ENCODE assay signal across 16 cellular contexts in the genomic region with DNA sequence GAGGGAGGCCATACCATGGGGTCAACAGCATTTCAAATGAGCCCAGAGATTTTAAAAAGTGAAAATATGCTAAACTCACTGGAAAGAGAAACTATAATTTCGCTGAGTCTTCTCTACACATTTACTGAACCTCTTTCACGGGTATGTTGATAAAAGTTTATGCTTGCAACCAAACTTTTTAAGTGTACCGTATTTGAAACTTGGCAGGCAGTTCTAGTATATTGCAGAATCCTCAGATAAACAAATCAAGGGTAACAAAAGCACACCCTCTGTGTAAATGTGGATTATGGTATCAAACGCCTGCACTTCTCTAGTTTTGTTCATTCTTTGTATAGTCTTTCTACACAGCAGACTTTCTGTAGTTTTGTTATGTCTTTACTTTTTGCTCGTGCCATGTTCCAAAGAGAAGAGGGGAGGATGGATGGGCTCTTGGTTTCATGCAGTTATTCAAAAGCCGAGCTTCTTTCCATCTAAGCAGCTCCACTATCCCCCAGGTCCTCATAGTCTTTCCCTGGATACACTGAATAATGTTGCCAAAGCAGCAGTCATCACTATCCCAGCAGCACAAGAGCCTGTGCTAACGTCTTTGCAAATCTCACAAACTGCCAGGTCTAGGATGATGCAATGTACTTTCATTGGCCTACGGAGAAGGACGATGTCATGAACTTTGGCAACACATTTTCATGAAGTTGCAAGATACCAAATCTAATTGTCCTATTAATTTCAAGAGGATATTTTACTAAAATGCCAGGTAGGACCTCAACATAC.
A peak's percentile ranks its signal among the peaks of the same experiment; 100 is the strongest.
DNase-seq lines count a peak whose midpoint lies in the region; ATAC-seq and TF ChIP-seq lines count a peak whose summit lies in the region.
"Had no signal": no experiment of that assay in that cellular context is flagged by ENCODE, and none has a peak within 500 bp of the region (broad histone marks: within the 10 kb centered on the region; RNA-seq: fewer than 3 reads in every experiment).

No MANE protein-coding gene starts in this region.

- H2BK15ac ChIP-seq in mesendoderm (replicated peaks; ENCODE audit: low read depth), result no peak overlapping the region

- H3K4me3 ChIP-seq in fibroblast of pulmonary artery (replicated peaks; ENCODE audit: low read depth, low read length) (no peak overlapping the region), mesendoderm (ENCODE audit: low read length) (no peak overlapping the region), MM.1S (ENCODE audit: low read length) (no peak overlapping the region), hepatocyte (no peak overlapping the region)
- H3K4me3 ChIP-seq: A549, uterus had no signal

- no peak overlapping the region for H3K4me3 Mint-ChIP-seq in activated T-helper 1 cell treated with anti-CD3 and anti-CD28 coated beads, Interleukin-12 subunit alpha, Interleukin-12 subunit beta, Interleukin-2, Interleukin-4 antibody, amounts not matched to agents 30 ng/mL and 10 ng/mL and 1 ng/mL, durations not matched to agents 14 hours and 24 hours and 36 hours
- H3K4me3 Mint-ChIP-seq: brain; CD8-positive, alpha-beta memory T cell; stimulated activated memory B cell treated with anti-CD40 and anti-IgM and Interleukin-4, amounts not matched to agents 10 μg/mL and 1 μg/mL and 100 μg/mL, for 72 hours had no signal

- H3K36me3 Mint-ChIP-seq in activated T-helper 1 cell treated with anti-CD3 and anti-CD28 coated beads, Interleukin-12 subunit alpha, Interleukin-12 subunit beta, Interleukin-2, Interleukin-4 antibody, amounts not matched to agents 30 ng/mL and 10 ng/mL and 1 ng/mL, durations not matched to agents 14 hours and 24 hours and 36 hours (ENCODE audit: low read depth), result no peaks in the 10 kb centered on the region
- H3K36me3 Mint-ChIP-seq: stimulated activated memory B cell treated with anti-CD40 and anti-IgM and Interleukin-4, amounts not matched to agents 10 μg/mL and 1 μg/mL and 100 μg/mL, for 72 hours had no signal

- no CpG with 5 or more reads among the region's 9 CpGs for WGBS in mesendoderm (ENCODE audit: extremely low coverage, insufficient coverage, low lambda C conversion rate)
- WGBS in hepatocyte (ENCODE audit: low lambda C conversion rate, missing lambda C conversion rate), result 71% methylated on average over 9 of the region's 9 CpGs

- H3K27me3 ChIP-seq in mesendoderm (ENCODE audit: insufficient read depth, low read length, poor library complexity) (no peaks in the 10 kb centered on the region), MM.1S (replicated peaks; ENCODE audit: insufficient read depth, low read length) (no peaks in the 10 kb centered on the region), hepatocyte (no peaks in the 10 kb centered on the region)
- H3K27me3 ChIP-seq: uterus had no signal

- H3K27ac ChIP-seq in mesendoderm (ENCODE audit: low read depth, low read length) (no peak overlapping the region), MM.1S (ENCODE audit: low read length) (no peak overlapping the region), hepatocyte (no peak overlapping the region)
- H3K27ac ChIP-seq: A549, uterus, WERI-Rb-1 had no signal

- H3K4me1 Mint-ChIP-seq in activated T-helper 1 cell treated with anti-CD3 and anti-CD28 coated beads, Interleukin-12 subunit alpha, Interleukin-12 subunit beta, Interleukin-2, Interleukin-4 antibody, amounts not matched to agents 30 ng/mL and 10 ng/mL and 1 ng/mL, durations not matched to agents 14 hours and 24 hours and 36 hours (ENCODE audit: low read depth), result peaks cover 5% of the 10 kb centered on the region
- H3K4me1 Mint-ChIP-seq: stimulated activated memory B cell treated with anti-CD40 and anti-IgM and Interleukin-4, amounts not matched to agents 10 μg/mL and 1 μg/mL and 100 μg/mL, for 72 hours had no signal

- no peak overlapping the region for H3K27ac Mint-ChIP-seq in activated T-helper 1 cell treated with anti-CD3 and anti-CD28 coated beads, Interleukin-12 subunit alpha, Interleukin-12 subunit beta, Interleukin-2, Interleukin-4 antibody, amounts not matched to agents 30 ng/mL and 10 ng/mL and 1 ng/mL, durations not matched to agents 14 hours and 24 hours and 36 hours
- H3K27ac Mint-ChIP-seq: CD8-positive, alpha-beta memory T cell; stimulated activated memory B cell treated with anti-CD40 and anti-IgM and Interleukin-4, amounts not matched to agents 10 μg/mL and 1 μg/mL and 100 μg/mL, for 72 hours had no signal

- H2AFZ ChIP-seq in MM.1S (ENCODE audit: low read length), result no peak overlapping the region
- H2AFZ ChIP-seq in hepatocyte, result no peak overlapping the region

- DNase-seq in Right ventricle myocardium superior, result no peak
- no peak for DNase-seq in cardiac septum (ENCODE audit: low spot score)
- peak; percentile 11 for DNase-seq in fibroblast of pulmonary artery (ENCODE audit: low read depth)
- DNase-seq in mesendoderm, result peak; percentile 73
- DNase-seq in posterior vena cava (ENCODE audit: low spot score), result no peak
- no peak for DNase-seq in activated T-helper 1 cell treated with anti-CD3 and anti-CD28 coated beads, Interleukin-12 subunit alpha, Interleukin-12 subunit beta, Interleukin-2, Interleukin-4 antibody, amounts not matched to agents 30 ng/mL and 10 ng/mL and 1 ng/mL, durations not matched to agents 14 hours and 24 hours and 36 hours (ENCODE audit: low spot score)
- DNase-seq in MM.1S, result no peak
- no peak for DNase-seq in hepatocyte (ENCODE audit: low spot score)
- DNase-seq: activated gamma-delta T cell; CD8-positive, alpha-beta memory T cell; islet precursor cell; WERI-Rb-1 had no signal

- no peaks in the 10 kb centered on the region for H4K20me1 ChIP-seq in MM.1S (ENCODE audit: insufficient read depth, low read length)
- H4K20me1 ChIP-seq in hepatocyte (ENCODE audit: insufficient read depth, poor library complexity, severe bottlenecking), result no peaks in the 10 kb centered on the region

- no peaks in the 10 kb centered on the region; the same call in 1 of the 2 replicates for H3F3A ChIP-seq in MM.1S (ENCODE audit: insufficient read depth, low read length)

- intact Hi-C loops in Right ventricle myocardium superior (cut with DNase I), result no loop called here
- intact Hi-C loops in cardiac septum (cut with DNase I), result no loop called here
- intact Hi-C loops in posterior vena cava (cut with DNase I), result loop anchor here in 1 of 2 donors (10.0 kb wide), 1 partner anchor 427 kb away; a partner anchor contains a TSS
- intact Hi-C loops in activated T-helper 1 cell treated with anti-CD3 and anti-CD28 coated beads, Interleukin-12 subunit alpha, Interleukin-12 subunit beta, Interleukin-2, Interleukin-4 antibody, amounts not matched to agents 30 ng/mL and 10 ng/mL and 1 ng/mL, durations not matched to agents 14 hours and 24 hours and 36 hours (cut with micrococcal nuclease), result no loop called here

- no peaks in the 10 kb centered on the region for H3K9me3 ChIP-seq in MM.1S (replicated peaks; ENCODE audit: insufficient read depth, low read length)
- H3K9me3 ChIP-seq in hepatocyte (ENCODE audit: low read depth), result no peaks in the 10 kb centered on the region
- H3K9me3 ChIP-seq: A549, uterus had no signal

- peak overlapping the region; percentile 71 for H3K4ac ChIP-seq in mesendoderm (ENCODE audit: low read depth, low read length)

- H2AK5ac ChIP-seq in mesendoderm (ENCODE audit: low read length), result no peak overlapping the region

- peak; percentile 95 for ATAC-seq in Right ventricle myocardium superior (ENCODE audit: poor library complexity)
- ATAC-seq: A549; stimulated activated memory B cell treated with anti-CD40 and anti-IgM and Interleukin-4, amounts not matched to agents 10 μg/mL and 1 μg/mL and 100 μg/mL, for 72 hours had no signal

- no peak overlapping the region for H3K56ac ChIP-seq in mesendoderm (ENCODE audit: low read length)

- H3K36me3 ChIP-seq in mesendoderm (ENCODE audit: control insufficient read depth, insufficient read depth, low read length) (no peaks in the 10 kb centered on the region), MM.1S (replicated peaks; ENCODE audit: insufficient read depth, low read length) (no peaks in the 10 kb centered on the region), hepatocyte (replicated peaks; ENCODE audit: insufficient read depth, low read depth) (no peaks in the 10 kb centered on the region)
- H3K36me3 ChIP-seq: uterus, WERI-Rb-1 had no signal

- H2BK5ac ChIP-seq in mesendoderm (ENCODE audit: low read length), result no peak overlapping the region

- H3K79me2 ChIP-seq in mesendoderm (ENCODE audit: control insufficient read depth, insufficient read depth, low read length) (no peaks in the 10 kb centered on the region), MM.1S (ENCODE audit: low read length) (no peaks in the 10 kb centered on the region), hepatocyte (no peaks in the 10 kb centered on the region)

- no peak overlapping the region for H3K23ac ChIP-seq in mesendoderm (ENCODE audit: low read length)

- H2BK120ac ChIP-seq in mesendoderm (ENCODE audit: low read depth, low read length), result no peak overlapping the region

- no peaks in the 10 kb centered on the region for H3K9me2 ChIP-seq in MM.1S (replicated peaks; ENCODE audit: insufficient read depth, low read length)
- H3K9me2 ChIP-seq in hepatocyte (replicated peaks; ENCODE audit: insufficient read depth), result no peaks in the 10 kb centered on the region

- H3K18ac ChIP-seq in mesendoderm (ENCODE audit: low read length), result no peak overlapping the region

- H4K8ac ChIP-seq in mesendoderm (ENCODE audit: low read depth, low read length), result no peak overlapping the region

- H3K4me2 ChIP-seq in mesendoderm (ENCODE audit: low read length), result no peak overlapping the region
- H3K4me2 ChIP-seq in MM.1S (ENCODE audit: low read depth, low read length), result no peak overlapping the region
- no peak overlapping the region for H3K4me2 ChIP-seq in hepatocyte
- H3K4me2 ChIP-seq: A549 had no signal

- no peaks in the 10 kb centered on the region for H3K79me1 ChIP-seq in mesendoderm (ENCODE audit: low read length)

- H3K4me1 ChIP-seq in mesendoderm (ENCODE audit: control insufficient read depth, low read depth, low read length) (no peaks in the 10 kb centered on the region), MM.1S (ENCODE audit: low read length) (peaks cover 18% of the 10 kb centered on the region), hepatocyte (ENCODE audit: insufficient read depth) (no peaks in the 10 kb centered on the region)
- H3K4me1 ChIP-seq: A549, uterus had no signal

- no peaks in the 10 kb centered on the region for H3K9me3 Mint-ChIP-seq in activated T-helper 1 cell treated with anti-CD3 and anti-CD28 coated beads, Interleukin-12 subunit alpha, Interleukin-12 subunit beta, Interleukin-2, Interleukin-4 antibody, amounts not matched to agents 30 ng/mL and 10 ng/mL and 1 ng/mL, durations not matched to agents 14 hours and 24 hours and 36 hours
- H3K9me3 Mint-ChIP-seq: CD8-positive, alpha-beta memory T cell; stimulated activated memory B cell treated with anti-CD40 and anti-IgM and Interleukin-4, amounts not matched to agents 10 μg/mL and 1 μg/mL and 100 μg/mL, for 72 hours had no signal

- H3K9ac ChIP-seq in mesendoderm (ENCODE audit: low read length) (no peak overlapping the region), MM.1S (ENCODE audit: low read length) (no peak overlapping the region)

- H4K5ac ChIP-seq in mesendoderm (ENCODE audit: low read length), result no peak overlapping the region

- H3K27me3 Mint-ChIP-seq in activated T-helper 1 cell treated with anti-CD3 and anti-CD28 coated beads, Interleukin-12 subunit alpha, Interleukin-12 subunit beta, Interleukin-2, Interleukin-4 antibody, amounts not matched to agents 30 ng/mL and 10 ng/mL and 1 ng/mL, durations not matched to agents 14 hours and 24 hours and 36 hours (ENCODE audit: insufficient read depth), result peaks cover 2% of the 10 kb centered on the region
- H3K27me3 Mint-ChIP-seq: CD8-positive, alpha-beta memory T cell; stimulated activated memory B cell treated with anti-CD40 and anti-IgM and Interleukin-4, amounts not matched to agents 10 μg/mL and 1 μg/mL and 100 μg/mL, for 72 hours had no signal

- TF ChIP-seq CTCF in fibroblast of pulmonary artery (IDR thresholded peaks at IDR 0.05; ENCODE audit: low read length, missing control alignments) (no peak), MM.1S (IDR thresholded peaks at IDR 0.05; ENCODE audit: low read length) (no peak), hepatocyte (IDR thresholded peaks at IDR 0.05; ENCODE audit: poor library complexity) (no peak)

Comparison
In these comparisons a context has a peak if more than half of its experiments do, and no peak if none do; other contexts are left out.
1. DNase-seq: peak in fibroblast of pulmonary artery (single experiment) and mesendoderm (single experiment); none in Right ventricle myocardium superior (single experiment), cardiac septum (single experiment), posterior vena cava (single experiment), activated T-helper 1 cell treated with anti-CD3 and anti-CD28 coated beads, Interleukin-12 subunit alpha, Interleukin-12 subunit beta, Interleukin-2, Interleukin-4 antibody, amounts not matched to agents 30 ng/mL and 10 ng/mL and 1 ng/mL, durations not matched to agents 14 hours and 24 hours and 36 hours (single experiment), MM.1S (single experiment) and hepatocyte (single experiment).